ENCODE assay signal across 9 cellular contexts in genomic region chr19:53308339-53308811, GRCh38. TPM values are rescaled to one million over a fixed set of nuclear protein-coding genes. Genes with fewer than 3 reads are reported as not detected.
DNase-seq lines count a peak whose midpoint lies in the region; TF ChIP-seq lines count a peak whose summit lies in the region.
"Had no signal": no experiment of that assay in that cellular context is flagged by ENCODE, and none has a peak within 500 bp of the region (broad histone marks: within the 10 kb centered on the region; RNA-seq: fewer than 3 reads in every experiment).

No MANE protein-coding gene starts in this region.

- H3K36me3 Mint-ChIP-seq in activated naive CD4-positive, alpha-beta T cell treated with anti-CD3 and anti-CD28 coated beads for 36 hours (ENCODE audit: low read depth), result peaks cover 15% of the 10 kb centered on the region

- peaks cover 36% of the 10 kb centered on the region for H3K27me3 Mint-ChIP-seq in activated naive CD4-positive, alpha-beta T cell treated with anti-CD3 and anti-CD28 coated beads for 36 hours (ENCODE audit: low read depth)

- no peak overlapping the region for H3K27ac Mint-ChIP-seq in activated naive CD4-positive, alpha-beta T cell treated with anti-CD3 and anti-CD28 coated beads for 36 hours

- TF ChIP-seq CTCF in WI38 (IDR thresholded peaks at IDR 0.05; ENCODE audit: low read depth, low read length) (peak; percentile 43), lower leg skin (IDR thresholded peaks at IDR 0.05) (no peak)

- DNase-seq in activated naive CD4-positive, alpha-beta T cell treated with anti-CD3 and anti-CD28 coated beads for 36 hours, result peak; percentile 8
- DNase-seq in activated naive CD4-positive, alpha-beta T cell (lab: John Stamatoyannopoulos, UW), result no peak
- peak; percentile 69 for DNase-seq in iPS DF 19.7 (ENCODE audit: low read depth, low spot score)
- peak; percentile 32 for DNase-seq in stimulated activated CD8-positive, alpha-beta memory T cell treated with anti-CD3 and anti-CD28 coated beads, Interleukin-4, amount 100 ng/mL, for 48 hours
- DNase-seq in HK-2 (ENCODE audit: unreplicated experiment), result no peak
- DNase-seq in NCI-H146 treated with DMSO at 0.1 percent for 48 hours (lab: John Stamatoyannopoulos, UW; ENCODE audit: unreplicated experiment), result no peak
- no peak for DNase-seq in lower leg skin (ENCODE audit: low spot score in 2 of 2)
- DNase-seq: cortex of kidney had no signal

- CTCF ChIA-PET in activated naive CD4-positive, alpha-beta T cell treated with anti-CD3 and anti-CD28 coated beads for 36 hours (lab: Charles Lee), result no interaction called here

- peaks cover 36% of the 10 kb centered on the region for H3K9me3 Mint-ChIP-seq in activated naive CD4-positive, alpha-beta T cell treated with anti-CD3 and anti-CD28 coated beads for 36 hours

- TF ChIP-seq POLR2A in lower leg skin (IDR thresholded peaks at IDR 0.05), result no peak

- intact Hi-C loops in activated naive CD4-positive, alpha-beta T cell treated with anti-CD3 and anti-CD28 coated beads for 36 hours (cut with micrococcal nuclease), result no loop called here
- intact Hi-C loops in lower leg skin (cut with DNase I; ENCODE audit: low total_unique reads), result no loop called here

- H3K4me1 Mint-ChIP-seq in activated naive CD4-positive, alpha-beta T cell treated with anti-CD3 and anti-CD28 coated beads for 36 hours (ENCODE audit: low read depth), result no peaks in the 10 kb centered on the region

- H3K4me3 ChIP-seq in WI38 (ENCODE audit: low read depth, low read length) (no peak overlapping the region), lower leg skin (ENCODE audit: low read depth, poor library complexity, severe bottlenecking) (no peak overlapping the region)

- no peak overlapping the region for H3K4me3 Mint-ChIP-seq in activated naive CD4-positive, alpha-beta T cell treated with anti-CD3 and anti-CD28 coated beads for 36 hours

- 6 to 7% methylated on average over 18 to 31 of the region's 32 CpGs for WGBS in lower leg skin, 2 donors

RNA-seq across cellular contexts. Expression of gene ZNF845, which starts 25.2 kb away (rescaled TPM):
- 1 to 10 TPM; 4.3 to 4.5 TPM for total RNA-seq in activated naive CD4-positive, alpha-beta T cell treated with anti-CD3 and anti-CD28 coated beads for 36 hours
- total RNA-seq in lower leg skin, result 1 to 10 TPM; 4.7 to 7.9 (median 7.0) TPM

RNA-seq across cellular contexts. Expression of gene VN1R4, which starts 40.9 kb away (rescaled TPM):
- total RNA-seq in activated naive CD4-positive, alpha-beta T cell treated with anti-CD3 and anti-CD28 coated beads for 36 hours, result not detected
- not detected for total RNA-seq in lower leg skin

RNA-seq across cellular contexts. Expression of gene VN1R2, which starts 50.3 kb away (rescaled TPM):
- not detected for total RNA-seq in activated naive CD4-positive, alpha-beta T cell treated with anti-CD3 and anti-CD28 coated beads for 36 hours
- total RNA-seq in lower leg skin, result not detected

RNA-seq across cellular contexts. Expression of gene ZNF677, which starts 53.7 kb away (rescaled TPM):
- 1 to 10 TPM; 4.0 to 5.4 TPM for total RNA-seq in activated naive CD4-positive, alpha-beta T cell treated with anti-CD3 and anti-CD28 coated beads for 36 hours
- 10 to 100 TPM; 11.5 to 21.0 (median 17.8) TPM for total RNA-seq in lower leg skin

RNA-seq across cellular contexts. Expression of gene ZNF525, which starts 57.1 kb away (rescaled TPM):
- 10 to 100 TPM; 16.2 to 17.4 TPM for total RNA-seq in activated naive CD4-positive, alpha-beta T cell treated with anti-CD3 and anti-CD28 coated beads for 36 hours
- total RNA-seq in lower leg skin, result 10 to 100 TPM in 2 of 4 donors, 1 to 10 TPM in 2; 6.5 to 13.1 (median 10.1) TPM

Comparison
In these comparisons a context has a peak if more than half of its experiments do, and no peak if none do; other contexts are left out.
1. DNase-seq: peak in activated naive CD4-positive, alpha-beta T cell treated with anti-CD3 and anti-CD28 coated beads for 36 hours (single experiment), iPS DF 19.7 (single experiment) and stimulated activated CD8-positive, alpha-beta memory T cell treated with anti-CD3 and anti-CD28 coated beads, Interleukin-4, amount 100 ng/mL, for 48 hours (single experiment); none in activated naive CD4-positive, alpha-beta T cell (0 of 4), HK-2 (single experiment), NCI-H146 treated with DMSO at 0.1 percent for 48 hours (single experiment) and lower leg skin (0 of 2).